In genomic region chr11:65382804-65383368, GRCh38 we compare ENCODE assay signal across 8 cellular contexts. TPM values are rescaled to one million over a fixed set of nuclear protein-coding genes. Genes with fewer than 3 reads are reported as not detected.
A peak's percentile ranks its signal among the peaks of the same experiment; 100 is the strongest.
DNase-seq lines count a peak whose midpoint lies in the region; ATAC-seq and TF ChIP-seq lines count a peak whose summit lies in the region.

No MANE protein-coding gene starts in this region.

- 79 to 84% methylated on average over 8 to 11 of the region's 12 CpGs for WGBS in mesodermal cell (ENCODE audit: insufficient coverage in 2 of 2), 2 experiments
- 24 to 34% methylated on average over 12 of the region's 12 CpGs for WGBS in aorta, 2 donors

- CTCF ChIA-PET in AG04449 (lab: Yijun Ruan, JAX) = interaction anchor here (1.1 to 6.6 kb wide), 5 partner anchors 14 to 128 kb away, joined by 3 to 43 read pairs (median 6); no protein-coding TSS in a partner anchor

- H3K4me3 ChIP-seq in AG04449 (ENCODE audit: low read depth, low read length) (peak overlapping the region; percentile 53), astrocyte of the cerebellum (ENCODE audit: low read depth, low read length) (peak overlapping the region; percentile 24), mesodermal cell (ENCODE audit: extremely low read depth, insufficient read depth, low read length, poor library complexity, severe bottlenecking) (peak overlapping the region; percentile 21), aorta (ENCODE audit: low read length in 2 of 2) (no peak overlapping the region)

- H3K9me3 ChIP-seq in mesodermal cell (ENCODE audit: control insufficient read depth, low read length) (no peaks in the 10 kb centered on the region), aorta (ENCODE audit: control insufficient read depth, low read length) (no peaks in the 10 kb centered on the region)

- no peak for TF ChIP-seq CTCF in AG04449 (IDR thresholded peaks at IDR 0.05; ENCODE audit: insufficient read depth, low read length, missing control alignments)
- no peak for TF ChIP-seq CTCF in astrocyte of the cerebellum (IDR thresholded peaks at IDR 0.05; ENCODE audit: low read depth, low read length, missing control alignments)
- TF ChIP-seq CTCF in omental fat pad (IDR thresholded peaks at IDR 0.05) = no peak

- in situ Hi-C loops in astrocyte of the cerebellum (cut with HindIII; ENCODE audit: low sequenced_read_pairs) = no loop called here

- no peak for DNase-seq in AG04449 (ENCODE audit: low read depth, low spot score)
- DNase-seq in astrocyte of the cerebellum (ENCODE audit: low read depth) = no peak
- DNase-seq in aorta = no peak
- DNase-seq in omental fat pad (ENCODE audit: low spot score) = no peak
- no peak for DNase-seq in NOMO-1 (lab: John Stamatoyannopoulos, UW; ENCODE audit: unreplicated experiment in 2 of 2)
- DNase-seq in activated CD4-positive, alpha-beta T cell treated with anti-CD3 and anti-CD28 coated beads for 48 hours = no peak

- H3K4me1 ChIP-seq in mesodermal cell (ENCODE audit: control insufficient read depth, insufficient read depth, low read length, poor library complexity, severe bottlenecking) (peaks cover 36% of the 10 kb centered on the region), aorta (ENCODE audit: control insufficient read depth in 1 of 2, insufficient read depth in 2 of 2, low read length in 2 of 2) (no peaks in the 10 kb centered on the region)

- ATAC-seq in HG03159 (IDR thresholded peaks at IDR 0.05; ENCODE audit: unreplicated experiment) (peak; percentile 1), aorta (ENCODE audit: low FRiP score) (no peak), omental fat pad (ENCODE audit: low FRiP score) (no peak)

- H3K27ac ChIP-seq in mesodermal cell (ENCODE audit: low read depth, low read length, severe bottlenecking) (peak overlapping the region; percentile 99), aorta (ENCODE audit: low read depth in 1 of 2, low read length in 2 of 2) (peak overlapping the region; percentile 83 to 85)

- intact Hi-C loops in aorta (cut with DNase I) = loop anchor here (5.0 kb wide), 2 partner anchors 34 to 84 kb away; no protein-coding TSS in a partner anchor

- H3K36me3 ChIP-seq in mesodermal cell (ENCODE audit: control insufficient read depth, insufficient read depth, low read length) (peaks cover 1% of the 10 kb centered on the region), aorta (ENCODE audit: control insufficient read depth in 1 of 2, insufficient read depth in 2 of 2, low read length in 1 of 2) (no peaks in the 10 kb centered on the region)

- no peaks in the 10 kb centered on the region for H3K27me3 ChIP-seq in aorta (ENCODE audit: control insufficient read depth in 1 of 2, insufficient read depth in 2 of 2, low read length in 1 of 2)

- POLR2A ChIA-PET in AG04449 (lab: Yijun Ruan, JAX) = interaction anchor here (1.0 to 4.1 kb wide), 6 partner anchors 10 to 125 kb away, joined by 3 to 41 read pairs (median 4); partner anchors contain the start of gene NEAT1

RNA-seq across cellular contexts. Expression of gene SLC25A45, which starts 0.4 kb away (rescaled TPM):
- polyA plus RNA-seq in mesodermal cell (2013, experiment 1 of 2) = 2.9 TPM
- 2.6 TPM for polyA plus RNA-seq in mesodermal cell (2013, experiment 2 of 2)
- total RNA-seq in aorta = 10 to 100 TPM in 1 of 2 donors, 1 to 10 TPM in 1; 9.1 to 16.0 TPM
- 10 to 100 TPM in 1 of 2 donors, 1 to 10 TPM in 1; 5.6 to 10.7 TPM for polyA plus RNA-seq in aorta
- 1 to 10 TPM; 4.1 to 9.2 (median 6.0) TPM for total RNA-seq in omental fat pad

RNA-seq across cellular contexts. Expression of gene FRMD8, which starts 3.6 kb away (rescaled TPM):
- polyA plus RNA-seq in mesodermal cell (2013, experiment 1 of 2) = 58.2 TPM
- polyA plus RNA-seq in mesodermal cell (2013, experiment 2 of 2) = 48.4 TPM
- total RNA-seq in aorta (10 to 100 TPM; 27.8 to 39.5 TPM), omental fat pad (10 to 100 TPM; 29.2 to 77.9 (median 58.9) TPM)
- 10 to 100 TPM; 16.8 to 19.2 TPM for polyA plus RNA-seq in aorta

RNA-seq across cellular contexts. Expression of gene TIGD3, which starts 28.3 kb away (rescaled TPM):
- 0.81 TPM for polyA plus RNA-seq in mesodermal cell (2013, experiment 1 of 2)
- 0.40 TPM for polyA plus RNA-seq in mesodermal cell (2013, experiment 2 of 2)
- total RNA-seq in aorta (under 1 TPM in 1 of 2 donors, not detected in 1; 0.16 TPM), omental fat pad (1 to 10 TPM in 1 of 4 donors, under 1 TPM in 3; 0.36 to 2.0 (median 0.50) TPM)
- polyA plus RNA-seq in aorta = under 1 TPM in 1 of 2 donors, not detected in 1; 0.88 TPM

RNA-seq across cellular contexts. Expression of gene NEAT1, which starts 39.7 kb away (rescaled TPM):
- polyA plus RNA-seq in mesodermal cell (2013, experiment 1 of 2) = 32.4 TPM
- polyA plus RNA-seq in mesodermal cell (2013, experiment 2 of 2) = 28.8 TPM
- total RNA-seq in aorta = 1,000 to 10,000 TPM; 1,566 to 1,734 TPM
- polyA plus RNA-seq in aorta = 1,000 to 10,000 TPM in 1 of 2 donors, 100 to 1,000 TPM in 1; 239 to 1,307 TPM
- 1,000 to 10,000 TPM in 1 of 4 donors, 100 to 1,000 TPM in 3; 447 to 1,169 (median 678) TPM for total RNA-seq in omental fat pad

RNA-seq across cellular contexts. Expression of gene DPF2, which starts 49.2 kb away (rescaled TPM):
- polyA plus RNA-seq in mesodermal cell (2013, experiment 1 of 2) = 81.1 TPM
- 73.7 TPM for polyA plus RNA-seq in mesodermal cell (2013, experiment 2 of 2)
- total RNA-seq in aorta (10 to 100 TPM; 51.3 to 59.6 TPM), omental fat pad (10 to 100 TPM; 23.3 to 32.9 (median 27.3) TPM)
- 10 to 100 TPM; 16.4 to 41.1 TPM for polyA plus RNA-seq in aorta

Comparison
In these comparisons a context has a peak if more than half of its experiments do, and no peak if none do; other contexts are left out.
1. H3K4me3 ChIP-seq: peak in AG04449 (single experiment), astrocyte of the cerebellum (single experiment) and mesodermal cell (single experiment); none in aorta (0 of 2).